ENCODE assay signal across 1 cellular context in genomic region chr17:80477647-80478478, GRCh38.
TF ChIP-seq lines count a peak whose summit lies in the region.

No MANE protein-coding gene starts in this region.

TF ChIP-seq in HepG2, 621 proteins besides CTCF, POLR2A, EP300 and RAD21 (continued from another document and continues in another):
- TF ChIP-seq TFDP2 (CRISPR knock-in tag; IDR thresholded peaks at IDR 0.05): no peak
- TF ChIP-seq FOXJ3 (CRISPR knock-in tag; IDR thresholded peaks at IDR 0.05; ENCODE audit: borderline replicate concordance): no peak
- no peak for TF ChIP-seq BRD4 (CRISPR knock-in tag; IDR thresholded peaks at IDR 0.05)
- no peak for TF ChIP-seq ZNF792 (CRISPR knock-in tag; IDR thresholded peaks at IDR 0.05)
- no peak for TF ChIP-seq NBN (conservative IDR thresholded peaks at IDR 0.05)
- TF ChIP-seq SAP130 (CRISPR knock-in tag; IDR thresholded peaks at IDR 0.05; ENCODE audit: low read depth): no peak
- 0 out of 2 replicates have a peak, but pooled peaks have one; percentile 12 for TF ChIP-seq FOSL2 (CRISPR knock-in tag; IDR thresholded peaks at IDR 0.05)
- TF ChIP-seq ZBTB10 (CRISPR knock-in tag; IDR thresholded peaks at IDR 0.05; ENCODE audit: borderline replicate concordance): no peak
- TF ChIP-seq JDP2 (CRISPR knock-in tag; IDR thresholded peaks at IDR 0.05; ENCODE audit: borderline replicate concordance): no peak
- TF ChIP-seq ZNF607 (CRISPR knock-in tag; IDR thresholded peaks at IDR 0.05; ENCODE audit: borderline replicate concordance): 0 out of 2 replicates have a peak, but pooled peaks have one; percentile 49
- TF ChIP-seq FOSL1 (CRISPR knock-in tag; IDR thresholded peaks at IDR 0.05; ENCODE audit: borderline replicate concordance): no peak
- TF ChIP-seq CCDC6 (CRISPR knock-in tag; IDR thresholded peaks at IDR 0.05): no peak
- no peak for TF ChIP-seq ZNF414 (CRISPR knock-in tag; IDR thresholded peaks at IDR 0.05)
- no peak for TF ChIP-seq MAFF (IDR thresholded peaks at IDR 0.05; ENCODE audit: low read depth, low read length)
- TF ChIP-seq ZNF597 (CRISPR knock-in tag; IDR thresholded peaks at IDR 0.05): no peak
- peak; percentile 41; the same call in 1 of the 2 replicates for TF ChIP-seq BCL3 (CRISPR knock-in tag; IDR thresholded peaks at IDR 0.05)
- no peak for TF ChIP-seq LCORL (IDR thresholded peaks at IDR 0.05)
- no peak for TF ChIP-seq LCORL (CRISPR knock-in tag; IDR thresholded peaks at IDR 0.05)
- TF ChIP-seq ZNF788 (CRISPR knock-in tag; IDR thresholded peaks at IDR 0.05; ENCODE audit: borderline replicate concordance): no peak
- TF ChIP-seq SCMH1 (CRISPR knock-in tag; IDR thresholded peaks at IDR 0.05; ENCODE audit: borderline replicate concordance): no peak
- no peak for TF ChIP-seq ZNF121 (CRISPR knock-in tag; IDR thresholded peaks at IDR 0.05)
- no peak for TF ChIP-seq TAF15 (IDR thresholded peaks at IDR 0.05; ENCODE audit: low read depth, low read length, poor library complexity, severe bottlenecking)
- no peak for TF ChIP-seq CHD4 (IDR thresholded peaks at IDR 0.05; ENCODE audit: borderline replicate concordance, low read length)
- no peak for TF ChIP-seq MED13 (CRISPR knock-in tag; IDR thresholded peaks at IDR 0.05)
- TF ChIP-seq ZNF646 (CRISPR knock-in tag; IDR thresholded peaks at IDR 0.05): no peak
- TF ChIP-seq FIP1L1 (IDR thresholded peaks at IDR 0.05; ENCODE audit: borderline replicate concordance, insufficient read depth, low read depth, low read length): no peak
- no peak for TF ChIP-seq ZNF557 (CRISPR knock-in tag; IDR thresholded peaks at IDR 0.05)
- TF ChIP-seq FOXA1 (IDR thresholded peaks at IDR 0.05): no peak
- no peak for TF ChIP-seq FOXA1 (CRISPR knock-in tag; IDR thresholded peaks at IDR 0.05)
- TF ChIP-seq, protein P1, sequence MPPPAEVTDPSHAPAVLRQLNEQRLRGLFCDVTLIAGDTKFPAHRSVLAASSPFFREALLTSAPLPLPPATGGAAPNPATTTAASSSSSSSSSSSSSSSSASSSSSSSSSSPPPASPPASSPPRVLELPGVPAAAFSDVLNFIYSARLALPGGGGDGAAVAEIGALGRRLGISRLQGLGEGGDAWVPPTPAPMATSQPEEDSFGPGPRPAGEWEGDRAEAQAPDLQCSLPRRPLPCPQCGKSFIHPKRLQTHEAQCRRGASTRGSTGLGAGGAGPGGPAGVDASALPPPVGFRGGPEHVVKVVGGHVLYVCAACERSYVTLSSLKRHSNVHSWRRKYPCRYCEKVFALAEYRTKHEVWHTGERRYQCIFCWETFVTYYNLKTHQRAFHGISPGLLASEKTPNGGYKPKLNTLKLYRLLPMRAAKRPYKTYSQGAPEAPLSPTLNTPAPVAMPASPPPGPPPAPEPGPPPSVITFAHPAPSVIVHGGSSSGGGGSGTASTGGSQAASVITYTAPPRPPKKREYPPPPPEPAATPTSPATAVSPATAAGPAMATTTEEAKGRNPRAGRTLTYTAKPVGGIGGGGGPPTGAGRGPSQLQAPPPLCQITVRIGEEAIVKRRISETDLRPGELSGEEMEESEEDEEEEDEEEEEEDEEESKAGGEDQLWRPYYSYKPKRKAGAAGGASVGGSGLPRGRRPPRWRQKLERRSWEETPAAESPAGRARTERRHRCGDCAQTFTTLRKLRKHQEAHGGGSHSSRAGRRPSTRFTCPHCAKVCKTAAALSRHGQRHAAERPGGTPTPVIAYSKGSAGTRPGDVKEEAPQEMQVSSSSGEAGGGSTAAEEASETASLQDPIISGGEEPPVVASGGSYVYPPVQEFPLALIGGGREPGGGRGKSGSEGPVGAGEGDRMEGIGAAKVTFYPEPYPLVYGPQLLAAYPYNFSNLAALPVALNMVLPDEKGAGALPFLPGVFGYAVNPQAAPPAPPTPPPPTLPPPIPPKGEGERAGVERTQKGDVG (CRISPR knock-in tag; IDR thresholded peaks at IDR 0.05; ENCODE audit: borderline replicate concordance): no peak
- TF ChIP-seq YEATS4 (CRISPR knock-in tag; IDR thresholded peaks at IDR 0.05; ENCODE audit: borderline replicate concordance): no peak
- no peak for TF ChIP-seq SRSF9 (IDR thresholded peaks at IDR 0.05; ENCODE audit: borderline replicate concordance, insufficient read depth, low read depth, low read length, poor library complexity, severe bottlenecking)
- no peak for TF ChIP-seq ESRRA (CRISPR knock-in tag; IDR thresholded peaks at IDR 0.05; ENCODE audit: low read depth)
- no peak for TF ChIP-seq ZNF740 (CRISPR knock-in tag; IDR thresholded peaks at IDR 0.05)
- TF ChIP-seq HOXA9 (CRISPR knock-in tag; IDR thresholded peaks at IDR 0.05; ENCODE audit: borderline replicate concordance): no peak
- TF ChIP-seq ISX (CRISPR knock-in tag; conservative IDR thresholded peaks at IDR 0.05): no peak
- TF ChIP-seq ZNF746 (CRISPR knock-in tag; IDR thresholded peaks at IDR 0.05): no peak
- no peak for TF ChIP-seq DMAP1 (CRISPR knock-in tag; IDR thresholded peaks at IDR 0.05)
- TF ChIP-seq ZBTB7A (CRISPR knock-in tag; IDR thresholded peaks at IDR 0.05): no peak
- no peak for TF ChIP-seq ZNF660 (CRISPR knock-in tag; IDR thresholded peaks at IDR 0.05; ENCODE audit: borderline replicate concordance, low read depth)
- no peak for TF ChIP-seq ZNF280B (CRISPR knock-in tag; IDR thresholded peaks at IDR 0.05; ENCODE audit: borderline replicate concordance)
- TF ChIP-seq ZNF446 (CRISPR knock-in tag; IDR thresholded peaks at IDR 0.05): no peak
- peak; percentile 41 for TF ChIP-seq ZNF883 (CRISPR knock-in tag; IDR thresholded peaks at IDR 0.05; ENCODE audit: not compliant biosample characterization)
- 0 out of 2 replicates have a peak, but pooled peaks have one; percentile 25 for TF ChIP-seq TSC22D2 (CRISPR knock-in tag; IDR thresholded peaks at IDR 0.05; ENCODE audit: borderline replicate concordance)
